Comparison of ENCODE assay signal across 8 cellular contexts in the genomic region with DNA sequence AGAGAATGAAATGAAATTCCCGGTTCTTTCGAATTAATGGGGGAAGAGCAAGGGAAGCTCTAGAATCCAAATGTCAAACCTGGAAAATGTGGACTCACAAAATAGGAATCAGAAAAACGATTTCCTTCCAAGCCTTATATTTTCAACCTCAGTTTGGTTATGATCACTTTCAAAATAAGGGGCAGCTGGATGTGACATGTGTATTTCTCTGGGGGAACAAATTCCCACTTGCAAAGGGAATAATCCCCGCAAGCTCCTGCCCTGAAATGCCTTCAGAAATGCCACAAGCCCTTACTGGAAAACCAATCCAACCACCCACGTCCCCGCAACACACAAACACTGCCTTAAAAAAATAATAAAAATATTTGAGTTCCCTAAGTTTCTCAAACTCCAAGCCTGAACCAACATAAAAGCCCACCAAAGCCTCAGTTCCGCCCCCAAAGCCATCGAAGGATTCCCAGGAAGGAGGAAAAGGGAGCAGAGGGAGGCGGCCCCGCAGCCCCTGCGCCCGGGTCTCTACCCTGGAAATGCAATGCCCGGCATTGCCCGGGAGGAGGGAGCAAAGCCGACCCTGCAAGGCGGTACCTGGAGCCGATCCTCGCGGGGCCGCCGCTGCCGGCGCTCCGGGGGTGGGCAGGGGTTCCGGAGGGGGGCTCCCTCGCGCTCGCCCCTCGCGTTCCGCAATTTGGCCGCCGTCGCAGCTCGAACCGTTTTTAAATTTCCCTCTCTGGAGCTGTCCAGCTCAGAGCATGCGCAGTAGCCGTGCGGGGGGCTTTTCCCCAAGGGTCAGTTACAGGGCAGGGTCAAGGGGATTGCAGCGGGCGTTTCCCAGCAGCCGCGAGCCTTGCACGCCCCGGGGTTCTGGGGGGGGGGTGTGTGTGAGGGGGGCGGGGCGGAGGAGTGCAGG. TPM values are rescaled to one million over a fixed set of nuclear protein-coding genes. Genes with fewer than 3 reads are reported as not detected.
DNase-seq lines count a peak whose midpoint lies in the region; ATAC-seq and TF ChIP-seq lines count a peak whose summit lies in the region.

TSS of gene FOXN4 (minus strand) at position 751 of the 907 bp plus-strand sequence. CDS start 963 bp downstream, outside the sequence.

- H3K36me3 ChIP-seq in BLaER1 (no peaks in the 10 kb centered on the region), IMR-90 (ENCODE audit: control insufficient read depth, insufficient read depth, low read length) (no peaks in the 10 kb centered on the region)

- H3K4me1 Mint-ChIP-seq in brain (peaks cover 20% of the 10 kb centered on the region), naive B cell (peaks cover 8 to 12% (median 11%) of the 10 kb centered on the region in 3 donors)

- ATAC-seq in IMR-90 (ENCODE audit: low read depth) (no peak), naive B cell (ENCODE audit: low read depth in 2 of 2) (no peak), GM18505 (IDR thresholded peaks at IDR 0.05; ENCODE audit: unreplicated experiment) (no peak), HG03025 (IDR thresholded peaks at IDR 0.05; ENCODE audit: low FRiP score, unreplicated experiment) (no peak)

- H3K79me1 ChIP-seq in IMR-90 (ENCODE audit: low read depth in 1 of 2, low read length in 2 of 2) = no peaks in the 10 kb centered on the region

- H3K9me3 Mint-ChIP-seq in brain = peaks cover 0 to 2% (median 0%) of the 10 kb centered on the region in 5 experiments
- H3K9me3 Mint-ChIP-seq in naive B cell = no peaks in the 10 kb centered on the region

- H3K27me3 ChIP-seq in BLaER1 (peaks cover 75% of the 10 kb centered on the region), IMR-90 (ENCODE audit: control insufficient read depth, insufficient read depth, low read length) (peaks cover 73% of the 10 kb centered on the region)

- CTCF ChIA-PET in IMR-90 (lab: Yijun Ruan, JAX) = no interaction called here

- no peak within 1 kb of the TSS for H3K56ac ChIP-seq in IMR-90 (ENCODE audit: extremely low read depth, insufficient read depth, low read length)

- POLR2A ChIA-PET in IMR-90 (lab: Charles Lee; ENCODE audit: unreplicated experiment) = no interaction called here

- H4K5ac ChIP-seq in IMR-90 (ENCODE audit: low read depth, low read length) = no peak within 1 kb of the TSS

- dilution Hi-C loops in IMR-90 (cut with HindIII; ENCODE audit: low sequenced_read_pairs, unreplicated experiment) = no loop called here

- in situ Hi-C loops in IMR-90 (cut with MboI; ENCODE audit: low sequenced_read_pairs) = no loop called here

- TF ChIP-seq POLR2A in IMR-90 (IDR thresholded peaks at IDR 0.05; ENCODE audit: low read depth, low read length) (no peak), GM18505 (IDR thresholded peaks at IDR 0.05; ENCODE audit: borderline replicate concordance, extremely low read depth, insufficient read depth, insufficient read length) (no peak)

- DNase-seq in IMR-90 (no peak), naive B cell (no peak), superior temporal gyrus (ENCODE audit: extremely low spot score) (no peak), mesenteric fat pad (ENCODE audit: low spot score) (no peak)

- H3K4me3 ChIP-seq in BLaER1 = peak within 1 kb of the TSS; percentile 64
- H3K4me3 ChIP-seq in IMR-90 (ENCODE audit: insufficient read depth, low read depth, low read length) = no peak within 1 kb of the TSS; the same call in 1 of the 2 replicates

- peak within 1 kb of the TSS; percentile 93 to 98 (median 96) for H3K4me3 Mint-ChIP-seq in brain
- peak within 1 kb of the TSS; percentile 64 to 93 (median 88) for H3K4me3 Mint-ChIP-seq in naive B cell

- no peak for TF ChIP-seq CTCF in IMR-90 (conservative IDR thresholded peaks at IDR 0.05; ENCODE audit: low read depth, low read length)
- peak in 1 of 2 experiments; percentile 16 for TF ChIP-seq CTCF in brain (conservative IDR thresholded peaks at IDR 0.05)

- intact Hi-C loops in IMR-90 (cut with micrococcal nuclease) = no loop called here

- 0% methylated on average over 8 of the region's 47 CpGs; no CpG with 5 or more reads in 1 of the 2 experiments for WGBS in IMR-90 (ENCODE audit: extremely low coverage in 2 of 2, insufficient read length in 1 of 2), 2 experiments

- H3K9me3 ChIP-seq in BLaER1 = no peaks in the 10 kb centered on the region
- H3K9me3 ChIP-seq in IMR-90 (ENCODE audit: control insufficient read depth, insufficient read depth, low read length) = no peaks in the 10 kb centered on the region

- H3K9me1 ChIP-seq in IMR-90 (ENCODE audit: insufficient read depth, low read length) = no peaks in the 10 kb centered on the region

- H4K20me1 ChIP-seq in BLaER1 (peaks cover 43% of the 10 kb centered on the region), IMR-90 (ENCODE audit: insufficient read depth, low read length) (no peaks in the 10 kb centered on the region)

- no TSS peak for BruUV-seq in IMR-90 (replicated peaks; lab: Mats Ljungman, UMichigan)

- H4K91ac ChIP-seq in IMR-90 (ENCODE audit: insufficient read depth, low read depth, low read length) = no peak within 1 kb of the TSS

- H3K23ac ChIP-seq in IMR-90 (ENCODE audit: low read depth, low read length) = no peak within 1 kb of the TSS

- no peak within 1 kb of the TSS for H3K27ac ChIP-seq in BLaER1
- no peak within 1 kb of the TSS for H3K27ac ChIP-seq in IMR-90 (ENCODE audit: insufficient read depth, low read length)

- H3K9ac ChIP-seq in BLaER1 = no peak within 1 kb of the TSS
- no peak within 1 kb of the TSS for H3K9ac ChIP-seq in IMR-90 (ENCODE audit: low read depth, low read length)

- no peaks in the 10 kb centered on the region for H3K36me3 Mint-ChIP-seq in brain
- H3K36me3 Mint-ChIP-seq in naive B cell = no peaks in the 10 kb centered on the region

- no peak within 1 kb of the TSS for H2BK20ac ChIP-seq in IMR-90 (ENCODE audit: low read depth, low read length)

- H3K18ac ChIP-seq in IMR-90 (ENCODE audit: low read depth, low read length) = no peak within 1 kb of the TSS

- H2BK15ac ChIP-seq in IMR-90 (ENCODE audit: low read depth, low read length) = no peak within 1 kb of the TSS

- H2BK5ac ChIP-seq in IMR-90 (ENCODE audit: low read depth, low read length, poor library complexity, severe bottlenecking) = no peak within 1 kb of the TSS

- no peak within 1 kb of the TSS for H3K4ac ChIP-seq in IMR-90 (ENCODE audit: low read depth, low read length)

- H2AK5ac ChIP-seq in IMR-90 (ENCODE audit: low read depth, low read length) = no peak within 1 kb of the TSS

- H3K27ac Mint-ChIP-seq in brain (peak within 1 kb of the TSS in 3 of 5 experiments; percentile 90 to 95 (median 91)), naive B cell (peak within 1 kb of the TSS in 1 of 6 donors; percentile 44)

- H3K27me3 Mint-ChIP-seq in brain (peaks cover 24% of the 10 kb centered on the region), naive B cell (peaks cover 44 to 79% (median 71%) of the 10 kb centered on the region in 3 donors)

- H2AK9ac ChIP-seq in IMR-90 (replicated peaks; ENCODE audit: low read depth, low read length, poor library complexity) = no peak within 1 kb of the TSS

- H2BK120ac ChIP-seq in IMR-90 (ENCODE audit: low read depth, low read length) = no peak within 1 kb of the TSS

- TF ChIP-seq RAD21 in IMR-90 (IDR thresholded peaks at IDR 0.05; ENCODE audit: low read length) = no peak

- no peak within 1 kb of the TSS for H3K14ac ChIP-seq in IMR-90 (replicated peaks; ENCODE audit: low read depth, low read length)

- peak within 1 kb of the TSS; percentile 75 for H2AFZ ChIP-seq in IMR-90 (replicated peaks; ENCODE audit: low read length, poor library complexity)

- H3K4me1 ChIP-seq in BLaER1 = peaks cover 28% of the 10 kb centered on the region
- no peaks in the 10 kb centered on the region; the same call in 1 of the 2 replicates for H3K4me1 ChIP-seq in IMR-90 (ENCODE audit: control insufficient read depth, insufficient read depth, low read length)

- H3K4me2 ChIP-seq in BLaER1 (peak within 1 kb of the TSS; percentile 94), IMR-90 (ENCODE audit: low read depth, low read length) (peak within 1 kb of the TSS; percentile 67)

- H4K8ac ChIP-seq in IMR-90 (ENCODE audit: low read depth in 2 of 2, low read length in 2 of 2) = no peak within 1 kb of the TSS

TF ChIP-seq in IMR-90, 13 proteins besides CTCF, POLR2A, EP300 and RAD21 (continues in another document):
- no peak for TF ChIP-seq MXI1 (IDR thresholded peaks at IDR 0.05; ENCODE audit: borderline replicate concordance, low read depth, low read length)
- no peak for TF ChIP-seq ELK1 (IDR thresholded peaks at IDR 0.05; ENCODE audit: borderline replicate concordance, low read depth, low read length)
- no peak for TF ChIP-seq RFX5 (IDR thresholded peaks at IDR 0.05; ENCODE audit: low read depth, low read length)
- TF ChIP-seq NFE2L2 (IDR thresholded peaks at IDR 0.05; ENCODE audit: low read depth, low read length) = no peak
- no peak for TF ChIP-seq CHD1 (IDR thresholded peaks at IDR 0.05; ENCODE audit: low read depth, low read length)
- TF ChIP-seq, protein P1, sequence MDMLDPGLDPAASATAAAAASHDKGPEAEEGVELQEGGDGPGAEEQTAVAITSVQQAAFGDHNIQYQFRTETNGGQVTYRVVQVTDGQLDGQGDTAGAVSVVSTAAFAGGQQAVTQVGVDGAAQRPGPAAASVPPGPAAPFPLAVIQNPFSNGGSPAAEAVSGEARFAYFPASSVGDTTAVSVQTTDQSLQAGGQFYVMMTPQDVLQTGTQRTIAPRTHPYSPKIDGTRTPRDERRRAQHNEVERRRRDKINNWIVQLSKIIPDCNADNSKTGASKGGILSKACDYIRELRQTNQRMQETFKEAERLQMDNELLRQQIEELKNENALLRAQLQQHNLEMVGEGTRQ (IDR thresholded peaks at IDR 0.05; ENCODE audit: low read depth, low read length) = no peak
- TF ChIP-seq MAFK (IDR thresholded peaks at IDR 0.05; ENCODE audit: low read depth, low read length) = no peak
- no peak for TF ChIP-seq BHLHE40 (IDR thresholded peaks at IDR 0.05; ENCODE audit: low read depth, low read length)
- no peak for TF ChIP-seq MAZ (IDR thresholded peaks at IDR 0.05; ENCODE audit: borderline replicate concordance, low read depth, low read length)
- no peak for TF ChIP-seq SMC3 (IDR thresholded peaks at IDR 0.05; ENCODE audit: low read depth, low read length)
- no peak for TF ChIP-seq FOS (IDR thresholded peaks at IDR 0.05; ENCODE audit: low read depth, low read length)

RNA-seq across cellular contexts. Expression of gene FOXN4, which starts in this region (rescaled TPM):
- total RNA-seq in IMR-90 (2012; rRNA removed) = not detected in 2 replicates
- polyA plus RNA-seq in IMR-90 (2012; rRNA removed) = not detected in 2 replicates
- polyA plus RNA-seq in IMR-90 (2012; cell fraction: cytosol; rRNA removed) = not detected in 2 replicates
- not detected in 2 replicates for polyA plus RNA-seq in IMR-90 (2012; cell fraction: nucleus; rRNA removed; ENCODE audit: low replicate concordance)
- polyA plus RNA-seq in brain (ENCODE audit: insufficient read depth, low read depth, low replicate concordance) = 9.0 TPM
- polyA plus RNA-seq in naive B cell (ENCODE audit: low read depth in 6 of 6) = not detected
- not detected for total RNA-seq in mesenteric fat pad
